In the genomic region with DNA sequence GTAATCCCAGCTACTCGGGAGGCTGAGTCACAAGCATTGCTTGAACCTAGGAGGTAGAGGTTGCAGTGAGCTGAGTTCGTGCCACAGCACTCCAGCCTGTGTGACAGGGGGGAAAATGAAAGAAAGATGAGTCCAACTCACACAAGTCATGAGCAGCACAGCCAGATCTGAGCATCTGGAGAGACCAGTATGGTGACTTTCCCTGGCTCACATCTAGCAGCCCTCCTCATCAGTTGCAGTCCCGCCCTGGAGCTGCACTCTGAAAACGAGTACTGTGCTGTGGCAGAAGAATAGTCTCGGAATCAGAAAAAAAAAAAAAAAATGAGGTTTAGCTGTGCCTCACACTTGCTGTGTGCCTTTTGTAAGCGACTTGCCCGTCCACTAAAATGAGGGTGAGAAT, we compare ENCODE assay signal across 30 cellular contexts.
"Had no signal": no experiment of that assay in that cellular context is flagged by ENCODE, and none has a peak within 500 bp of the region (broad histone marks: within the 10 kb centered on the region; RNA-seq: fewer than 3 reads in every experiment).

No MANE protein-coding gene starts in this region.

- DNase-seq: activated CD4-positive, alpha-beta T cell treated with anti-CD3 and anti-CD28 coated beads, Interleukin-2, amount 10 ng/mL, durations not matched to agents 24 days and 14 days; activated CD4-positive, alpha-beta T cell treated with anti-CD3 and anti-CD28 coated beads, Interleukin-2, amount 50 U/mL, for 4 hours; activated CD8-positive, alpha-beta T cell treated with anti-CD3 and anti-CD28 coated beads for 36 hours; activated effector memory CD4-positive, alpha-beta T cell treated with anti-CD3 and anti-CD28 coated beads, Interleukin-2, amount 50 U/mL, for 16 hours; activated naive CD4-positive, alpha-beta T cell; activated naive CD4-positive, alpha-beta T cell treated with anti-CD3 and anti-CD28 coated beads, Interleukin-2, amount 50 U/mL, for 16 hours; activated naive CD8-positive, alpha-beta T cell treated with anti-CD3 and anti-CD28 coated beads for 36 hours; activated T-cell treated with anti-CD3 and anti-CD28 coated beads, Interleukin-2, amount 50 U/mL, for 1 hour; activated T-cell treated with anti-CD3 and anti-CD28 coated beads, Interleukin-2, amount 50 U/mL, for 72 hours; amniotic stem cell; aorta; MM.1S; MV-4-11; NCI-H1092; NCI-H146; NCI-H187; NCI-H2029 treated with DMSO at 0.1 percent for 48 hours; NCI-H2107; NCI-H2171; NCI-H69; NCI-H82; SIG-M5; T1000; WERI-Rb-1 had no signal

- FAIRE-seq: RCC 7860 had no signal

- H3K4me2 ChIP-seq: KMS-11 had no signal

- H3K4me3 ChIP-seq: cardiac muscle cell had no signal

- H3K9ac ChIP-seq: KMS-11 had no signal

- H3K27me3 ChIP-seq: cardiac muscle cell had no signal

- H3K27ac ChIP-seq: cardiac muscle cell, KMS-11, RWPE1, WERI-Rb-1 had no signal

- H3K36me3 ChIP-seq: cardiac muscle cell, WERI-Rb-1 had no signal

- ATAC-seq: activated CD8-positive, alpha-beta T cell treated with anti-CD3 and anti-CD28 coated beads for 36 hours; activated T-helper 17 cell treated with anti-CD3 and anti-CD28 coated beads, Interleukin-2, amount 50 U/mL, for 72 hours; Right ventricle myocardium inferior had no signal
